In the genomic region with DNA sequence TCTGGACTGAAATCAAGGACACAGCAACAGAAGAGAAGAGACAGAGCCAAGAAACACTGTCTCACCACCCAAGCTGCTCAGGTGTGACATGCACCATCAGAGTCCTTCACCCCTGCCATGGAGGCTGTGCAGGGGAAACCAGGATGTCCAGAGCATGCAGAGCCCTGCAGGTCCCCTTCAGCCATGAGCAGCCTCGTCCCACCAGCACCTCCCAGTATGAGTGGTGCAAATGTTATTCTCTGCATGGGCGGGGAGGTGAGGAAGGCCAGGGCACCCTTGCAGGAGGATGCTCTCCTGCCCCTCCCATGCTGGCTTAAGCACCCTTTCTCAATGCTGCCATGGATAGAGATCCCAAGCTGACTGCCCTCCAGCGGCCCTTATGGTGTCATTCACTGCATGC, we compare ENCODE assay signal across 20 cellular contexts.
DNase-seq lines count a peak whose midpoint lies in the region; FAIRE-seq and TF ChIP-seq lines count a peak whose summit lies in the region.
"Had no signal": no experiment of that assay in that cellular context is flagged by ENCODE, and none has a peak within 500 bp of the region (broad histone marks: within the 10 kb centered on the region; RNA-seq: fewer than 3 reads in every experiment).

No MANE protein-coding gene starts in this region.

- H3K4me2 ChIP-seq in neural progenitor cell = no peak overlapping the region
- H3K4me2 ChIP-seq: A549 had no signal

- H3K9ac ChIP-seq in neural progenitor cell = no peak overlapping the region

- no peaks in the 10 kb centered on the region for H4K20me1 ChIP-seq in neural progenitor cell (ENCODE audit: low read depth)

- intact Hi-C loops in activated T-helper 2 cell treated with anti-CD3 and anti-CD28 coated beads, Interferon-gamma antibody, Interleukin-2, Interleukin-4, amounts not matched to agents 10 μg/mL and 5 μg/mL and 100 μg/mL, durations not matched to agents 14 hours and 24 hours and 36 hours (cut with micrococcal nuclease) = no loop called here

- H3K4me3 Mint-ChIP-seq in activated T-helper 2 cell treated with anti-CD3 and anti-CD28 coated beads, Interferon-gamma antibody, Interleukin-2, Interleukin-4, amounts not matched to agents 10 μg/mL and 5 μg/mL and 100 μg/mL, durations not matched to agents 14 hours and 24 hours and 36 hours (ENCODE audit: low read depth) = no peak overlapping the region
- no peak overlapping the region for H3K4me3 Mint-ChIP-seq in neural progenitor cell
- H3K4me3 Mint-ChIP-seq: CD14-positive monocyte; CD8-positive, alpha-beta T cell; HFFc6 had no signal

- peaks cover 10% of the 10 kb centered on the region for H3K9me3 Mint-ChIP-seq in activated T-helper 2 cell treated with anti-CD3 and anti-CD28 coated beads, Interferon-gamma antibody, Interleukin-2, Interleukin-4, amounts not matched to agents 10 μg/mL and 5 μg/mL and 100 μg/mL, durations not matched to agents 14 hours and 24 hours and 36 hours
- peaks cover 4% of the 10 kb centered on the region for H3K9me3 Mint-ChIP-seq in neural progenitor cell
- H3K9me3 Mint-ChIP-seq: CD8-positive, alpha-beta T cell had no signal

- H3K36me3 ChIP-seq in neural progenitor cell (no peaks in the 10 kb centered on the region), MG63 (no peaks in the 10 kb centered on the region)

- H3K27me3 ChIP-seq in neural progenitor cell (no peaks in the 10 kb centered on the region), MG63 (no peaks in the 10 kb centered on the region)

- no peak overlapping the region for H2AFZ ChIP-seq in neural progenitor cell (replicated peaks)

- H3K4me1 ChIP-seq in neural progenitor cell = peaks cover 34% of the 10 kb centered on the region
- H3K4me1 ChIP-seq: A549 had no signal

- no peaks in the 10 kb centered on the region for H3K9me3 ChIP-seq in neural progenitor cell (ENCODE audit: low read depth)
- peaks cover 7% of the 10 kb centered on the region for H3K9me3 ChIP-seq in MG63
- H3K9me3 ChIP-seq: A549 had no signal

- peak; percentile 4 for DNase-seq in AG20443 (ENCODE audit: low spot score)
- DNase-seq in ELR (ENCODE audit: low read depth) = peak; percentile 16
- DNase-seq in activated T-helper 2 cell treated with anti-CD3 and anti-CD28 coated beads, Interferon-gamma antibody, Interleukin-2, Interleukin-4, amounts not matched to agents 10 μg/mL and 5 μg/mL and 100 μg/mL, durations not matched to agents 14 hours and 24 hours and 36 hours (ENCODE audit: low spot score) = peak; percentile 1
- DNase-seq in neural progenitor cell (ENCODE audit: low spot score) = peak; percentile 0
- DNase-seq in NCI-H2196 treated with DMSO at 0.1 percent for 48 hours (lab: John Stamatoyannopoulos, UW; ENCODE audit: unreplicated experiment) = no peak
- DNase-seq in GM19239 (ENCODE audit: insufficient read length, low spot score) = no peak
- DNase-seq in MG63 = no peak
- DNase-seq: CD8-positive, alpha-beta T cell; COR-L47; DMS153; DMS79 treated with DMSO at 0.1 percent for 48 hours; EL; GDM1; HCEC 1CT; HFFc6; IMR-90 had no signal

- no peak for FAIRE-seq in GM19239 (lab: Jason Lieb, UNC)
- FAIRE-seq: A549, D721Med, GM12892 had no signal

- no peaks in the 10 kb centered on the region for H3K79me2 ChIP-seq in neural progenitor cell (ENCODE audit: low read depth)

- H3K4me3 ChIP-seq in neural progenitor cell = no peak overlapping the region
- no peak overlapping the region for H3K4me3 ChIP-seq in MG63
- H3K4me3 ChIP-seq: A549 had no signal

- no peaks in the 10 kb centered on the region for H3K36me3 Mint-ChIP-seq in activated T-helper 2 cell treated with anti-CD3 and anti-CD28 coated beads, Interferon-gamma antibody, Interleukin-2, Interleukin-4, amounts not matched to agents 10 μg/mL and 5 μg/mL and 100 μg/mL, durations not matched to agents 14 hours and 24 hours and 36 hours (ENCODE audit: low read depth)
- no peaks in the 10 kb centered on the region for H3K36me3 Mint-ChIP-seq in neural progenitor cell
- H3K36me3 Mint-ChIP-seq: CD14-positive monocyte; CD8-positive, alpha-beta T cell had no signal

- no peak overlapping the region for H3K27ac Mint-ChIP-seq in activated T-helper 2 cell treated with anti-CD3 and anti-CD28 coated beads, Interferon-gamma antibody, Interleukin-2, Interleukin-4, amounts not matched to agents 10 μg/mL and 5 μg/mL and 100 μg/mL, durations not matched to agents 14 hours and 24 hours and 36 hours
- H3K27ac Mint-ChIP-seq in neural progenitor cell = no peak overlapping the region
- H3K27ac Mint-ChIP-seq: CD14-positive monocyte; CD8-positive, alpha-beta T cell; HFFc6 had no signal

- H3K27me3 Mint-ChIP-seq in activated T-helper 2 cell treated with anti-CD3 and anti-CD28 coated beads, Interferon-gamma antibody, Interleukin-2, Interleukin-4, amounts not matched to agents 10 μg/mL and 5 μg/mL and 100 μg/mL, durations not matched to agents 14 hours and 24 hours and 36 hours (ENCODE audit: low read depth) = peaks cover 31% of the 10 kb centered on the region
- peaks cover 6% of the 10 kb centered on the region for H3K27me3 Mint-ChIP-seq in neural progenitor cell (ENCODE audit: insufficient read depth, low read depth)

- no peak for TF ChIP-seq CTCF in neural progenitor cell (IDR thresholded peaks at IDR 0.05)

- H3K27ac ChIP-seq in neural progenitor cell = no peak overlapping the region
- H3K27ac ChIP-seq: A549 had no signal

- H3F3A ChIP-seq in neural progenitor cell (ENCODE audit: low read depth) = peaks cover 16% of the 10 kb centered on the region

- no peaks in the 10 kb centered on the region for H3K4me1 Mint-ChIP-seq in activated T-helper 2 cell treated with anti-CD3 and anti-CD28 coated beads, Interferon-gamma antibody, Interleukin-2, Interleukin-4, amounts not matched to agents 10 μg/mL and 5 μg/mL and 100 μg/mL, durations not matched to agents 14 hours and 24 hours and 36 hours (ENCODE audit: low read depth)
- H3K4me1 Mint-ChIP-seq in neural progenitor cell = peaks cover 8% of the 10 kb centered on the region

Comparison
In these comparisons a context has a peak if more than half of its experiments do, and no peak if none do; other contexts are left out.
1. DNase-seq: peak in AG20443 (single experiment), ELR (single experiment), activated T-helper 2 cell treated with anti-CD3 and anti-CD28 coated beads, Interferon-gamma antibody, Interleukin-2, Interleukin-4, amounts not matched to agents 10 μg/mL and 5 μg/mL and 100 μg/mL, durations not matched to agents 14 hours and 24 hours and 36 hours (single experiment) and neural progenitor cell (single experiment); none in NCI-H2196 treated with DMSO at 0.1 percent for 48 hours (single experiment), GM19239 (single experiment) and MG63 (single experiment).